16 cellular contexts compared by ENCODE assay signal in genomic region chr3:8357859-8358258, GRCh38.
A peak's percentile ranks its signal among the peaks of the same experiment; 100 is the strongest.
DNase-seq lines count a peak whose midpoint lies in the region; ATAC-seq and TF ChIP-seq lines count a peak whose summit lies in the region.
"Had no signal": no experiment of that assay in that cellular context is flagged by ENCODE, and none has a peak within 500 bp of the region (broad histone marks: within the 10 kb centered on the region; RNA-seq: fewer than 3 reads in every experiment).

No MANE protein-coding gene starts in this region.

- WGBS in spleen, 5 donors = 79 to 85% (median 82%) methylated on average over 7 of the region's 7 CpGs

- DNase-seq in activated CD4-positive, alpha-beta T cell treated with anti-CD3 and anti-CD28 coated beads, Interleukin-2, amount 10 ng/mL, durations not matched to agents 24 days and 14 days = no peak
- no peak for DNase-seq in activated CD4-positive, alpha-beta T cell treated with anti-CD3 and anti-CD28 coated beads, Interleukin-2, amount 50 U/mL, for 1 hour
- no peak for DNase-seq in activated naive CD8-positive, alpha-beta T cell treated with anti-CD3 and anti-CD28 coated beads, Interleukin-2, amount 50 U/mL, for 24 hours
- DNase-seq in spleen (no peak), iPS-NIHi7 (ENCODE audit: extremely low spot score) (no peak), SW 1271 (lab: John Stamatoyannopoulos, UW) (no peak), NCI-H1436 treated with DMSO at 0.1 percent for 48 hours (lab: John Stamatoyannopoulos, UW) (no peak)
- DNase-seq: aorta, foreskin melanocyte, NCI-H2081 treated with DMSO at 0.1 percent for 48 hours, trophoblast cell, WERI-Rb-1 had no signal

- no peaks in the 10 kb centered on the region; the same call in 1 of the 2 replicates for H3K36me3 ChIP-seq in OCI-LY1 (ENCODE audit: insufficient read depth, low read length)
- no peaks in the 10 kb centered on the region for H3K36me3 ChIP-seq in spleen
- H3K36me3 ChIP-seq: WERI-Rb-1 had no signal

- H3K9me3 ChIP-seq in OCI-LY1 (ENCODE audit: low read length) = peaks cover 6% of the 10 kb centered on the region
- peaks cover 0 to 14% (median 0%) of the 10 kb centered on the region in 8 donors for H3K9me3 ChIP-seq in spleen

- H3K4me1 ChIP-seq in OCI-LY1 (ENCODE audit: insufficient read depth, low read length, severe bottlenecking) (peaks cover 17% of the 10 kb centered on the region), spleen (peaks cover 0 to 31% (median 7%) of the 10 kb centered on the region in 6 donors)

- peaks cover 19% of the 10 kb centered on the region for H3K4me1 Mint-ChIP-seq in activated CD4-positive, alpha-beta T cell treated with anti-CD3 and anti-CD28 coated beads, Interleukin-2, amount 10 ng/mL, durations not matched to agents 24 days and 14 days
- H3K4me1 Mint-ChIP-seq in activated naive CD8-positive, alpha-beta T cell treated with anti-CD3 and anti-CD28 coated beads, Interleukin-2, amount 50 U/mL, for 24 hours = peaks cover 35% of the 10 kb centered on the region

- H3K27me3 ChIP-seq in OCI-LY1 (ENCODE audit: insufficient read depth, low read length) = no peaks in the 10 kb centered on the region
- H3K27me3 ChIP-seq in spleen (replicated peaks in 1 of 7) = no peaks in the 10 kb centered on the region

- no peak overlapping the region for H3K9ac ChIP-seq in OCI-LY1 (ENCODE audit: low read length)

- no peaks in the 10 kb centered on the region for H3K79me2 ChIP-seq in OCI-LY1 (ENCODE audit: insufficient read depth, low read length)

- no peak for TF ChIP-seq CTCF in OCI-LY1 (IDR thresholded peaks at IDR 0.05; ENCODE audit: low read length)
- no peak for TF ChIP-seq CTCF in spleen (IDR thresholded peaks at IDR 0.05 in 8 of 11, conservative IDR thresholded peaks at IDR 0.05 in 3 of 11)

- H2AFZ ChIP-seq in OCI-LY1 (ENCODE audit: low read length) = peak overlapping the region; percentile 60; the same call in 1 of the 2 replicates

- H3K27ac Mint-ChIP-seq in activated CD4-positive, alpha-beta T cell treated with anti-CD3 and anti-CD28 coated beads, Interleukin-2, amount 10 ng/mL, durations not matched to agents 24 days and 14 days = peak overlapping the region; percentile 79
- peak overlapping the region; percentile 57 for H3K27ac Mint-ChIP-seq in activated naive CD8-positive, alpha-beta T cell treated with anti-CD3 and anti-CD28 coated beads, Interleukin-2, amount 50 U/mL, for 24 hours

- no peak for ATAC-seq in activated naive CD8-positive, alpha-beta T cell treated with anti-CD3 and anti-CD28 coated beads, Interleukin-2, amount 50 U/mL, for 24 hours
- ATAC-seq: left lobe of liver, Panc1 had no signal

- intact Hi-C loops in activated CD4-positive, alpha-beta T cell treated with anti-CD3 and anti-CD28 coated beads, Interleukin-2, amount 10 ng/mL, durations not matched to agents 24 days and 14 days (cut with micrococcal nuclease) = no loop called here
- intact Hi-C loops in spleen (cut with DNase I; ENCODE audit: low total_unique reads) = no loop called here

- no peak overlapping the region for H3K4me3 ChIP-seq in OCI-LY1 (ENCODE audit: low read depth, low read length, poor library complexity, severe bottlenecking)
- no peak overlapping the region for H3K4me3 ChIP-seq in spleen
- H3K4me3 ChIP-seq: skin epidermis had no signal

- no peak for TF ChIP-seq POLR2A in spleen (IDR thresholded peaks at IDR 0.05)

- H3K4me3 Mint-ChIP-seq in activated CD4-positive, alpha-beta T cell treated with anti-CD3 and anti-CD28 coated beads, Interleukin-2, amount 10 ng/mL, durations not matched to agents 24 days and 14 days = peak overlapping the region; percentile 36
- no peak overlapping the region for H3K4me3 Mint-ChIP-seq in activated naive CD8-positive, alpha-beta T cell treated with anti-CD3 and anti-CD28 coated beads, Interleukin-2, amount 50 U/mL, for 24 hours

- no peaks in the 10 kb centered on the region for H3K27me3 Mint-ChIP-seq in activated CD4-positive, alpha-beta T cell treated with anti-CD3 and anti-CD28 coated beads, Interleukin-2, amount 10 ng/mL, durations not matched to agents 24 days and 14 days
- no peaks in the 10 kb centered on the region for H3K27me3 Mint-ChIP-seq in activated naive CD8-positive, alpha-beta T cell treated with anti-CD3 and anti-CD28 coated beads, Interleukin-2, amount 50 U/mL, for 24 hours

- no peak overlapping the region for H3K4me2 ChIP-seq in OCI-LY1 (ENCODE audit: low read length)

- peaks cover 38% of the 10 kb centered on the region for H3K9me3 Mint-ChIP-seq in activated CD4-positive, alpha-beta T cell treated with anti-CD3 and anti-CD28 coated beads, Interleukin-2, amount 10 ng/mL, durations not matched to agents 24 days and 14 days
- H3K9me3 Mint-ChIP-seq in activated naive CD8-positive, alpha-beta T cell treated with anti-CD3 and anti-CD28 coated beads, Interleukin-2, amount 50 U/mL, for 24 hours = peaks cover 32% of the 10 kb centered on the region

- H3K27ac ChIP-seq in OCI-LY1 (ENCODE audit: low read depth, low read length, poor library complexity, severe bottlenecking) (peak overlapping the region; percentile 88), spleen (peak overlapping the region; percentile 14 to 83 (median 74))
- H3K27ac ChIP-seq: WERI-Rb-1 had no signal

- H3K36me3 Mint-ChIP-seq in activated CD4-positive, alpha-beta T cell treated with anti-CD3 and anti-CD28 coated beads, Interleukin-2, amount 10 ng/mL, durations not matched to agents 24 days and 14 days (ENCODE audit: low read depth) = no peaks in the 10 kb centered on the region
- peaks cover 8% of the 10 kb centered on the region for H3K36me3 Mint-ChIP-seq in activated naive CD8-positive, alpha-beta T cell treated with anti-CD3 and anti-CD28 coated beads, Interleukin-2, amount 50 U/mL, for 24 hours (ENCODE audit: low read depth)

- H4K20me1 ChIP-seq in OCI-LY1 (ENCODE audit: insufficient read depth, low read length) = no peaks in the 10 kb centered on the region

- no peaks in the 10 kb centered on the region for H3K9me2 ChIP-seq in OCI-LY1 (ENCODE audit: low read depth, low read length)

- H3F3A ChIP-seq in OCI-LY1 (ENCODE audit: insufficient read depth, low read length) = no peaks in the 10 kb centered on the region
